ENCODE assay signal across 20 cellular contexts in genomic region chr2:141041281-141041680, GRCh38.
DNase-seq lines count a peak whose midpoint lies in the region; ATAC-seq, FAIRE-seq and TF ChIP-seq lines count a peak whose summit lies in the region.
"Had no signal": no experiment of that assay in that cellular context is flagged by ENCODE, and none has a peak within 500 bp of the region (broad histone marks: within the 10 kb centered on the region; RNA-seq: fewer than 3 reads in every experiment).

No MANE protein-coding gene starts in this region.

- no peaks in the 10 kb centered on the region for H3K4me1 Mint-ChIP-seq in astrocyte (ENCODE audit: low read depth, unreplicated experiment)
- H3K4me1 Mint-ChIP-seq: B cell, T-cell had no signal

- H3K27me3 ChIP-seq in astrocyte (ENCODE audit: insufficient read depth, low read length): no peaks in the 10 kb centered on the region

- H3K27me3 Mint-ChIP-seq in astrocyte (ENCODE audit: low read depth, unreplicated experiment): no peaks in the 10 kb centered on the region
- H3K27me3 Mint-ChIP-seq: B cell; CD4-positive, alpha-beta T cell; T-cell had no signal

- no peaks in the 10 kb centered on the region for H3K36me3 ChIP-seq in astrocyte (ENCODE audit: insufficient read depth, low read length)

- no peak overlapping the region for H3K27ac Mint-ChIP-seq in astrocyte (ENCODE audit: unreplicated experiment)
- H3K27ac Mint-ChIP-seq: B cell; CD4-positive, alpha-beta T cell; T-cell had no signal

- no peak for FAIRE-seq in astrocyte (lab: Jason Lieb, UNC)
- FAIRE-seq: GM12878, H1 had no signal

- H4K20me1 ChIP-seq in astrocyte (ENCODE audit: insufficient read depth, low read length): no peaks in the 10 kb centered on the region

- no peaks in the 10 kb centered on the region for H3K4me1 ChIP-seq in astrocyte (ENCODE audit: insufficient read depth, low read length)

- H3K9me3 ChIP-seq in astrocyte (ENCODE audit: insufficient read depth, low read depth, low read length): no peaks in the 10 kb centered on the region

- H3K36me3 Mint-ChIP-seq in astrocyte (ENCODE audit: low read depth, unreplicated experiment): no peaks in the 10 kb centered on the region
- H3K36me3 Mint-ChIP-seq: T-cell had no signal

- H3K9me3 Mint-ChIP-seq in astrocyte (ENCODE audit: unreplicated experiment): no peaks in the 10 kb centered on the region

- no peak overlapping the region for H3K4me2 ChIP-seq in astrocyte (ENCODE audit: low read length)

- DNase-seq in EL (peak; percentile 23), HCEC 1CT (peak; percentile 50), astrocyte (ENCODE audit: low read depth) (peak; percentile 18), iris pigment epithelial cell (ENCODE audit: low read depth) (peak; percentile 16), midbrain (lab: John Stamatoyannopoulos, UW) (no peak), NCI-H524 (lab: John Stamatoyannopoulos, UW) (no peak)
- DNase-seq: CD4-positive, alpha-beta T cell; DMS79 treated with DMSO at 0.1 percent for 48 hours; GDM1; NCI-H1092; NCI-H146; NCI-H226; NCI-H526 treated with DMSO at 0.1 percent for 48 hours; PC-3; T-cell had no signal

- H3K4me3 ChIP-seq in astrocyte (ENCODE audit: insufficient read depth, low read depth, low read length): no peak overlapping the region
- H3K4me3 ChIP-seq: GM12878 had no signal

- no peak for ATAC-seq in GM21390 (IDR thresholded peaks at IDR 0.05; ENCODE audit: unreplicated experiment)
- ATAC-seq: GM12878, PC-3, T-cell had no signal

- no peak overlapping the region for H3K27ac ChIP-seq in astrocyte (ENCODE audit: low read depth, low read length)
- H3K27ac ChIP-seq: RWPE1 had no signal

- no peak overlapping the region for H3K9ac ChIP-seq in astrocyte (ENCODE audit: low read length)

- no peaks in the 10 kb centered on the region for H3K79me2 ChIP-seq in astrocyte (ENCODE audit: insufficient read depth, low read length)

- no peak overlapping the region for H3K4me3 Mint-ChIP-seq in astrocyte (ENCODE audit: unreplicated experiment)
- H3K4me3 Mint-ChIP-seq: B cell; CD4-positive, alpha-beta T cell; T-cell had no signal

- no peak overlapping the region for H2AFZ ChIP-seq in astrocyte (ENCODE audit: low read depth, low read length)

- TF ChIP-seq CTCF in astrocyte (IDR thresholded peaks at IDR 0.05; ENCODE audit: insufficient read depth, low read depth, low read length): no peak

Comparison
In these comparisons a context has a peak if more than half of its experiments do, and no peak if none do; other contexts are left out.
1. DNase-seq: peak in EL (single experiment), HCEC 1CT (single experiment), astrocyte (single experiment) and iris pigment epithelial cell (single experiment); none in midbrain (single experiment) and NCI-H524 (0 of 2).